ENCODE assay signal across 24 cellular contexts in the genomic region with DNA sequence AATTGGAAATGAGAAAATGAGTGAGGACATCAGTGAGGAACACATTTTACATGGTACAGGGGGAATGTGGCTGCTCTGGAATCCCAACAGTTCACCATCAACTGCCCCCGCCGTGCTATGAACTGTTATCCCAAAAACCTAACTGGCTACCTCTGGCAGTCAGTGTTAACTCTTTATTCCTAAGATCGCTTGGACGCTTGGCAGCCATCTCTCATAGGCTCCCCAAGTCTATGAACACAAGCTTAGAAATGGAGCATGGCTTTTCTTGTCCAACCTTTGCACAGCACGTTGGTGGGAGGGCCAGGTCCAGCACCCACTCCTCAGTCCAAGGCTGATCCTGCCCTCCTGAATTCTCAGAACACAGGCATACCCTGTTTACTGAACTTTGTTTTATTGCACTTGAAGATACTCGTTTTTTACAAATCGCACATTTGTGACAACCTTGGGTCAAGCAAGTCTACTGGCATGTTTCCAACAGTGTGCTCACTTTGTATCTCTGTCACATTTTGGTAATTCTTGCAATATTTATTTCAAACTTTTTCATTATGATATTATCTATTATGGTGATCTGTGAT. TPM values are rescaled to one million over a fixed set of nuclear protein-coding genes. Genes with fewer than 3 reads are reported as not detected.
A peak's percentile ranks its signal among the peaks of the same experiment; 100 is the strongest.
DNase-seq lines count a peak whose midpoint lies in the region; ATAC-seq, FAIRE-seq and TF ChIP-seq lines count a peak whose summit lies in the region.
"Had no signal": no experiment of that assay in that cellular context is flagged by ENCODE, and none has a peak within 500 bp of the region (broad histone marks: within the 10 kb centered on the region; RNA-seq: fewer than 3 reads in every experiment).

No MANE protein-coding gene starts in this region.

- H3K18ac ChIP-seq in H1 (ENCODE audit: extremely low read depth, low read length): no peak overlapping the region

- H3K4me1 ChIP-seq in cardiac muscle cell (ENCODE audit: low read depth) (no peaks in the 10 kb centered on the region), right atrium auricular region (no peaks in the 10 kb centered on the region), HCT116 (ENCODE audit: control insufficient read depth in 1 of 2, insufficient read depth in 2 of 2, low read length in 2 of 2) (no peaks in the 10 kb centered on the region), H1 (replicated peaks in 1 of 4; ENCODE audit: control insufficient read depth in 3 of 4, insufficient read depth in 4 of 4, low read length in 3 of 4) (no peaks in the 10 kb centered on the region; a peak in 1 of 7 replicates)

- H3K27me3 ChIP-seq in cardiac muscle cell: no peaks in the 10 kb centered on the region
- H3K27me3 ChIP-seq in right atrium auricular region: no peaks in the 10 kb centered on the region
- H3K27me3 ChIP-seq in HCT116 (ENCODE audit: insufficient read depth, low read length): no peaks in the 10 kb centered on the region
- H3K27me3 ChIP-seq in H1 (replicated peaks in 1 of 4; ENCODE audit: control insufficient read depth in 3 of 4, extremely low read depth in 1 of 4, insufficient read depth in 3 of 4, low read length in 3 of 4): no peaks in the 10 kb centered on the region
- H3K27me3 ChIP-seq: BLaER1 had no signal

- H2AFZ ChIP-seq in HCT116 (ENCODE audit: low read depth, low read length, poor library complexity, severe bottlenecking) (no peak overlapping the region), H1 (ENCODE audit: low read length) (no peak overlapping the region)

- peak overlapping the region; percentile 11 for H3K27ac Mint-ChIP-seq in progenitor cell of endocrine pancreas
- H3K27ac Mint-ChIP-seq: B cell; CD4-positive, CD25-positive, alpha-beta regulatory T cell; CD8-positive, alpha-beta T cell had no signal

- peaks cover 8% of the 10 kb centered on the region for H3K4me1 Mint-ChIP-seq in progenitor cell of endocrine pancreas (ENCODE audit: low read depth)
- H3K4me1 Mint-ChIP-seq: B cell; CD4-positive, CD25-positive, alpha-beta regulatory T cell had no signal

- CTCF ChIA-PET in HCT116 (lab: Charles Lee): no interaction called here
- CTCF ChIA-PET in H1 (lab: Charles Lee; ENCODE audit: partially characterized antibody): interaction anchor here (0.8 to 3.0 kb wide), 2 partner anchors 21 kb away, joined by 3 to 8 read pairs; no protein-coding TSS in a partner anchor

- peaks cover 13% of the 10 kb centered on the region for H3K36me3 Mint-ChIP-seq in progenitor cell of endocrine pancreas (ENCODE audit: insufficient read depth)
- H3K36me3 Mint-ChIP-seq: CD4-positive, CD25-positive, alpha-beta regulatory T cell; CD8-positive, alpha-beta T cell had no signal

- ATAC-seq in HCT116: no peak
- no peak for ATAC-seq in HG03378 (IDR thresholded peaks at IDR 0.05; ENCODE audit: unreplicated experiment)
- no peak for ATAC-seq in GM18870 (IDR thresholded peaks at IDR 0.05; ENCODE audit: unreplicated experiment)
- ATAC-seq: CD8-positive, alpha-beta T cell had no signal

- H2BK12ac ChIP-seq in H1 (ENCODE audit: low read depth, low read length): no peak overlapping the region

- H3K9ac ChIP-seq in HCT116 (ENCODE audit: low read length): no peak overlapping the region
- no peak overlapping the region for H3K9ac ChIP-seq in H1 (replicated peaks in 1 of 4; ENCODE audit: extremely low read depth in 1 of 4, low read depth in 3 of 4, low read length in 3 of 4)
- H3K9ac ChIP-seq: BLaER1 had no signal

- no peak overlapping the region for H4K91ac ChIP-seq in H1 (replicated peaks; ENCODE audit: insufficient read length, low read length)

- no peak overlapping the region for H3K4me3 ChIP-seq in cardiac muscle cell
- H3K4me3 ChIP-seq in right atrium auricular region: no peak overlapping the region
- no peak overlapping the region for H3K4me3 ChIP-seq in HCT116 (replicated peaks in 1 of 2; ENCODE audit: low read depth in 1 of 2, low read length in 2 of 2)
- no peak overlapping the region for H3K4me3 ChIP-seq in H1 (ENCODE audit: extremely low read depth in 1 of 4, insufficient read depth in 2 of 4, low read depth in 3 of 4, low read length in 4 of 4)
- H3K4me3 ChIP-seq: BLaER1 had no signal

- H3K9me2 ChIP-seq in HCT116 (ENCODE audit: insufficient read depth): no peaks in the 10 kb centered on the region

- no peak overlapping the region for H2AK5ac ChIP-seq in H1 (ENCODE audit: low read depth, low read length)

- no peak overlapping the region for H2BK20ac ChIP-seq in H1 (ENCODE audit: low read length)

- H3K4me2 ChIP-seq in HCT116 (ENCODE audit: low read length) (no peak overlapping the region), H1 (ENCODE audit: insufficient read depth in 1 of 2, low read depth in 2 of 2, low read length in 2 of 2) (no peak overlapping the region)
- H3K4me2 ChIP-seq: BLaER1 had no signal

- peak overlapping the region; percentile 22; the same call in 1 of the 2 replicates for H4K8ac ChIP-seq in H1 (ENCODE audit: extremely low read depth, insufficient read depth, low read length)

- H3K36me3 ChIP-seq in cardiac muscle cell (peaks cover 2% of the 10 kb centered on the region), right atrium auricular region (no peaks in the 10 kb centered on the region), HCT116 (ENCODE audit: control insufficient read depth in 1 of 2, insufficient read depth in 2 of 2, low read length in 2 of 2) (peaks cover 4 to 6% of the 10 kb centered on the region in 2 experiments; a peak in 2 of 4 replicates), H1 (ENCODE audit: control insufficient read depth in 2 of 4, insufficient read depth in 4 of 4, low read length in 3 of 4) (peaks cover 0 to 13% (median 2%) of the 10 kb centered on the region in 4 experiments; a peak in 6 of 8 replicates)
- H3K36me3 ChIP-seq: BLaER1 had no signal

- POLR2A ChIA-PET in HCT116 (lab: Charles Lee): no interaction called here
- POLR2A ChIA-PET in H1 (lab: Charles Lee; ENCODE audit: partially characterized antibody): interaction anchor here (0.8 kb wide), 1 partner anchor 9 kb away, joined by 4 read pairs; no protein-coding TSS in a partner anchor

- 95% methylated on average over 7 of the region's 7 CpGs; no CpG with 5 or more reads in 1 of the 2 experiments for WGBS in H1 (ENCODE audit: extremely low coverage in 1 of 2, insufficient coverage in 1 of 2, insufficient read length in 1 of 2, insufficient replicate concordance in 2 of 2, low coverage in 1 of 2, low lambda C conversion rate in 2 of 2, missing lambda C conversion rate in 1 of 2), 2 experiments

- no peak overlapping the region for H2BK120ac ChIP-seq in H1 (replicated peaks; ENCODE audit: low read depth, low read length)

- H3K9me3 ChIP-seq in cardiac muscle cell (ENCODE audit: low read depth) (no peaks in the 10 kb centered on the region), right atrium auricular region (no peaks in the 10 kb centered on the region), HCT116 (ENCODE audit: control insufficient read depth in 1 of 2, insufficient read depth in 1 of 2, low read depth in 1 of 2, low read length in 2 of 2) (no peaks in the 10 kb centered on the region), H1 (ENCODE audit: insufficient read depth in 2 of 2, low read depth in 1 of 2, low read length in 1 of 2) (no peaks in the 10 kb centered on the region)
- H3K9me3 ChIP-seq: BLaER1 had no signal

- H3K4ac ChIP-seq in H1 (replicated peaks; ENCODE audit: insufficient read length, low read depth, low read length): no peak overlapping the region

- no peak overlapping the region for H3K4me3 Mint-ChIP-seq in progenitor cell of endocrine pancreas (ENCODE audit: low read depth)
- H3K4me3 Mint-ChIP-seq: B cell; CD4-positive, CD25-positive, alpha-beta regulatory T cell; CD8-positive, alpha-beta T cell had no signal

- no peak overlapping the region for H4K5ac ChIP-seq in H1 (ENCODE audit: insufficient read length, low read depth, low read length)

- H3K79me1 ChIP-seq in H1 (ENCODE audit: low read depth, low read length): no peaks in the 10 kb centered on the region

- no peak for TF ChIP-seq EP300 in H1 (IDR thresholded peaks at IDR 0.05; ENCODE audit: borderline replicate concordance in 1 of 2, low read depth in 2 of 2, low read length in 2 of 2)

- TF ChIP-seq RAD21 in HCT116 (IDR thresholded peaks at IDR 0.05; ENCODE audit: low read depth) (no peak), H1 (IDR thresholded peaks at IDR 0.05 in 1 of 2, conservative IDR thresholded peaks at IDR 0.05 in 1 of 2; ENCODE audit: low read depth in 2 of 2, low read length in 2 of 2) (no peak)

- no peak for FAIRE-seq in H1 (lab: Jason Lieb, UNC)
- FAIRE-seq: A204.1, GM12891, GM18507 had no signal

- BruUV-seq in HCT116 (replicated peaks; lab: Mats Ljungman, UMichigan): no TSS peak

- no peaks in the 10 kb centered on the region for H3K23me2 ChIP-seq in H1 (ENCODE audit: low read depth, low read length)

- TF ChIP-seq POLR2A in HCT116 (IDR thresholded peaks at IDR 0.05; ENCODE audit: borderline replicate concordance, extremely low read depth, insufficient read depth, insufficient read length): no peak
- no peak for TF ChIP-seq POLR2A in H1 (IDR thresholded peaks at IDR 0.05; ENCODE audit: control extremely low read depth in 1 of 2, low read depth in 2 of 2, low read length in 2 of 2)

- no peaks in the 10 kb centered on the region for H3K79me2 ChIP-seq in HCT116 (ENCODE audit: insufficient read depth, low read length)
- H3K79me2 ChIP-seq in H1 (ENCODE audit: control insufficient read depth in 1 of 2, insufficient read depth in 2 of 2, low read length in 2 of 2): no peaks in the 10 kb centered on the region

- H4K20me1 ChIP-seq in HCT116 (ENCODE audit: insufficient read depth) (no peaks in the 10 kb centered on the region), H1 (replicated peaks in 1 of 2; ENCODE audit: control insufficient read depth in 1 of 2, insufficient read depth in 2 of 2, low read length in 2 of 2) (peaks cover 1 to 3% of the 10 kb centered on the region in 2 experiments)
- H4K20me1 ChIP-seq: BLaER1 had no signal

- H2BK15ac ChIP-seq in H1 (ENCODE audit: low read length): no peak overlapping the region

- H3K14ac ChIP-seq in H1 (ENCODE audit: insufficient read length): no peak overlapping the region

- no peak for TF ChIP-seq CTCF in cardiac muscle cell (IDR thresholded peaks at IDR 0.05; ENCODE audit: low read depth, low read length)
- no peak for TF ChIP-seq CTCF in right atrium auricular region (IDR thresholded peaks at IDR 0.05)
- no peak for TF ChIP-seq CTCF in HCT116 (IDR thresholded peaks at IDR 0.05 in 2 of 3, conservative IDR thresholded peaks at IDR 0.05 in 1 of 3; ENCODE audit: borderline replicate concordance in 1 of 3, insufficient read depth in 1 of 3, low read depth in 2 of 3, low read length in 2 of 3)
- no peak for TF ChIP-seq CTCF in H1 (IDR thresholded peaks at IDR 0.05; ENCODE audit: control extremely low read depth in 1 of 3, insufficient read depth in 1 of 3, low read depth in 1 of 3, low read length in 3 of 3)
- TF ChIP-seq CTCF in progenitor cell of endocrine pancreas (IDR thresholded peaks at IDR 0.05; ENCODE audit: unreplicated experiment): no peak

- no peaks in the 10 kb centered on the region for H3K9me3 Mint-ChIP-seq in progenitor cell of endocrine pancreas (ENCODE audit: low read depth)
- H3K9me3 Mint-ChIP-seq: CD4-positive, CD25-positive, alpha-beta regulatory T cell; CD8-positive, alpha-beta T cell had no signal

- DNase-seq in cardiac muscle cell (ENCODE audit: low read depth in 1 of 2, low spot score in 1 of 2) (no peak), right atrium auricular region (ENCODE audit: low spot score) (no peak), HCT116 (ENCODE audit: low read depth, low spot score) (no peak), H1 (ENCODE audit: low read depth in 1 of 2, low spot score in 2 of 2) (no peak), progenitor cell of endocrine pancreas (ENCODE audit: low spot score, unreplicated experiment) (no peak)
- DNase-seq: Calu3; CD4-positive, CD25-positive, alpha-beta regulatory T cell; CD8-positive, alpha-beta T cell; COR-L47; DMS53; DMS79 treated with DMSO at 0.1 percent for 48 hours; GF-D8; GOT3; H7; HCEC 1CT had no signal

- peaks cover 3% of the 10 kb centered on the region for H3K27me3 Mint-ChIP-seq in progenitor cell of endocrine pancreas
- H3K27me3 Mint-ChIP-seq: B cell; CD4-positive, CD25-positive, alpha-beta regulatory T cell had no signal

- RAD21 ChIA-PET in HCT116 (lab: Charles Lee; ENCODE audit: low non-redundant PET in 1 of 2, low total read pairs in 2 of 2, uncharacterized antibody in 2 of 2, unreplicated experiment in 2 of 2): no interaction called here

- H3K23ac ChIP-seq in H1 (ENCODE audit: insufficient read length): no peak overlapping the region

- H3K27ac ChIP-seq in cardiac muscle cell (peak overlapping the region; percentile 21), right atrium auricular region (no peak overlapping the region), HCT116 (ENCODE audit: low read depth, low read length) (no peak overlapping the region), H1 (ENCODE audit: low read depth, low read length) (no peak overlapping the region)
- H3K27ac ChIP-seq: 22Rv1, BLaER1, C4-2B had no signal

- intact Hi-C loops in HCT116 (cut with micrococcal nuclease): no loop called here

- no peak overlapping the region for H2BK5ac ChIP-seq in H1 (ENCODE audit: low read depth, low read length)

- no peak overlapping the region for H3K56ac ChIP-seq in H1 (replicated peaks; ENCODE audit: insufficient read length, low read depth, low read length)

RNA-seq across cellular contexts. Expression of a gene that starts 53.6 kb away (rescaled TPM):
- 23.7 and 53.6 TPM in 2 replicates for total RNA-seq in cardiac muscle cell
- polyA plus RNA-seq in cardiac muscle cell: 26.9 and 37.7 TPM in 2 replicates
- total RNA-seq in right atrium auricular region: 10 to 100 TPM; 10.8 to 17.8 TPM
- total RNA-seq in HCT116 (2021; ENCODE audit: unreplicated experiment): 36.1 TPM
- 13.7 and 15.6 TPM in 2 replicates for polyA plus RNA-seq in HCT116 (2012)
- 69.3 and 75.5 TPM in 2 replicates for total RNA-seq in H1 (2021; fragmentation: NEBNext Ultra II Directional; extraction: Animal tissue kit (Norgen Biotek cat#: 25700))
- 25.2 and 27.5 TPM in 2 replicates for polyA plus RNA-seq in H1 (2011; rRNA removed)
- 42.9 TPM for polyA plus RNA-seq in H1 (2011; cell fraction: cytosol; rRNA removed)
- polyA plus RNA-seq in H1 (2011; cell fraction: nucleus; rRNA removed): 40.0 TPM
- polyA plus RNA-seq in H1 (2012, experiment 1 of 2): 33.9 to 44.9 TPM (median 40.9 TPM) in 4 replicates
- polyA plus RNA-seq in H1 (2012, experiment 2 of 2): 4.4 TPM
- 37.4 TPM for polyA plus RNA-seq in H1 (2013, experiment 1 of 2)
- 38.2 TPM for polyA plus RNA-seq in H1 (2013, experiment 2 of 2)
- polyA minus RNA-seq in H1 (2011; rRNA and poly(A)+ RNA removed): 83.2 and 93.8 TPM in 2 replicates
- polyA minus RNA-seq in H1 (2011; cell fraction: cytosol; rRNA and poly(A)+ RNA removed): 51.6 TPM
- polyA minus RNA-seq in H1 (2011; cell fraction: nucleus; rRNA and poly(A)+ RNA removed): 59.4 TPM
- total RNA-seq in progenitor cell of endocrine pancreas: 52.3 and 59.2 TPM in 2 replicates
